8 cellular contexts compared by ENCODE assay signal in the genomic region with DNA sequence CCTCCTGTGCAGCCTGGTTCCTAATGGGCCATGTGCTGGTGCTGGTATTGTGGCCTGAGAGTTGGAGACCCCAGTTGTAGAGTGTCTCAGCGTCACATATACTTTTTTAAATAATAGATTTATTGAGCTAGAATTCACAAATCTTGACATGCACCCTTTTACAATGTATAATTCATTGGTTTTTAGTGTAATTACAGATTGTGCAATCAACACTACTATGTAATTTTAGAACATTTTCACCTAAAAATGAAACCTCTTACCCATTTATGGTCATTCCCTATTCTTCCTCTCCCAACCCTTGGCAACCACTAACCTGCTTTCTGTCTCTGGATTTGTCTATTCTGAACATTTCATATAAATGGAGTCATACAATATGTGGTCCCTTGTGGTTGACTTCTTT.
"Had no signal": no experiment of that assay in that cellular context is flagged by ENCODE, and none has a peak within 500 bp of the region (broad histone marks: within the 10 kb centered on the region; RNA-seq: fewer than 3 reads in every experiment).

No MANE protein-coding gene starts in this region.

- H3K4me1 ChIP-seq: HAP-1 had no signal

- H3K9ac ChIP-seq: GM23248 had no signal

- H2AFZ ChIP-seq: GM23248 had no signal

- H3K27ac ChIP-seq: GM23248, HL-60 had no signal

- DNase-seq: GM23248, GOT3, H7, HFFc6, KG1 had no signal

- ATAC-seq: HCT116 had no signal

- H3K4me3 ChIP-seq: GM23248, HAP-1 had no signal
